11 cellular contexts compared by ENCODE assay signal in the genomic region with DNA sequence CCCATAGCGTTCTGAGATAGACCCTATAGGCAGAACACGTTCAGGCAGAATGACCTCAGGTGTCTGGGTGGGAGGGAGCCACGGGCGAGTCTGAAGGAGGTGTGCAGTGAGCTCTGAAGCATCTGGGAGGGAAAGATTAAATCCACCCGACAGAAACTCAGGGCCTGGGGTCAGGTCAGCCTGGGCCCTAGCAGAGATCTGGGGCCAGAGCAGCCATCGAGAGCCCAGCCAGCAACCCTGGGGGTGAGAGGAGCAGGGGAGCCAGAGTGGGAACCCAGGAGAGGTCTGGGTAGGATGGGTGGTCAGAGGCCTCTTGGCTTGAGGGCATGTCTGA. TPM values are rescaled to one million over a fixed set of nuclear protein-coding genes. Genes with fewer than 3 reads are reported as not detected.
"Had no signal": no experiment of that assay in that cellular context is flagged by ENCODE, and none has a peak within 500 bp of the region (broad histone marks: within the 10 kb centered on the region; RNA-seq: fewer than 3 reads in every experiment).

No MANE protein-coding gene starts in this region.

- H3K27me3 ChIP-seq: pancreas, uterus had no signal

- H3K36me3 Mint-ChIP-seq: activated naive CD8-positive, alpha-beta T cell treated with anti-CD3 and anti-CD28 coated beads, Interleukin-2, amount 10 ng/mL, durations not matched to agents 7 days and 5 days had no signal

- DNase-seq: activated CD4-positive, alpha-beta T cell treated with anti-CD3 and anti-CD28 coated beads, Interleukin-2, amount 50 U/mL, for 48 hours; activated CD4-positive, CD25-positive, alpha-beta regulatory T cell treated with anti-CD3 and anti-CD28 coated beads, Interleukin-2, amount 50 U/mL, for 72 hours; activated naive CD8-positive, alpha-beta T cell treated with anti-CD3 and anti-CD28 coated beads, Interleukin-2, amount 10 ng/mL, durations not matched to agents 7 days and 5 days; erythroblast; left colon; retina; stimulated activated CD4-positive, alpha-beta T cell treated with anti-CD3 and anti-CD28 coated beads, Interleukin-4, amount 100 ng/mL, for 4 hours; stimulated activated naive CD8-positive, alpha-beta T cell treated with anti-CD3 and anti-CD28 coated beads, Interleukin-15, amount 100 ng/mL, for 72 hours; uterus had no signal

- ATAC-seq: left colon; stimulated activated naive CD8-positive, alpha-beta T cell treated with anti-CD3 and anti-CD28 coated beads, Interleukin-15, amount 100 ng/mL, for 72 hours had no signal

- H3K36me3 ChIP-seq: pancreas, uterus had no signal

- FAIRE-seq: pancreas had no signal

- H3K9me3 ChIP-seq: pancreas, uterus had no signal

- H3K27ac ChIP-seq: pancreas had no signal

- H3K4me3 ChIP-seq: pancreas, uterus had no signal

- H3K27ac Mint-ChIP-seq: activated naive CD8-positive, alpha-beta T cell treated with anti-CD3 and anti-CD28 coated beads, Interleukin-2, amount 10 ng/mL, durations not matched to agents 7 days and 5 days had no signal

- H3K9me3 Mint-ChIP-seq: activated naive CD8-positive, alpha-beta T cell treated with anti-CD3 and anti-CD28 coated beads, Interleukin-2, amount 10 ng/mL, durations not matched to agents 7 days and 5 days; stimulated activated naive CD8-positive, alpha-beta T cell treated with anti-CD3 and anti-CD28 coated beads, Interleukin-15, amount 100 ng/mL, for 72 hours had no signal

- H3K4me3 Mint-ChIP-seq: activated naive CD8-positive, alpha-beta T cell treated with anti-CD3 and anti-CD28 coated beads, Interleukin-2, amount 10 ng/mL, durations not matched to agents 7 days and 5 days; stimulated activated naive CD8-positive, alpha-beta T cell treated with anti-CD3 and anti-CD28 coated beads, Interleukin-15, amount 100 ng/mL, for 72 hours had no signal

- H3K27me3 Mint-ChIP-seq: activated naive CD8-positive, alpha-beta T cell treated with anti-CD3 and anti-CD28 coated beads, Interleukin-2, amount 10 ng/mL, durations not matched to agents 7 days and 5 days; stimulated activated naive CD8-positive, alpha-beta T cell treated with anti-CD3 and anti-CD28 coated beads, Interleukin-15, amount 100 ng/mL, for 72 hours had no signal

- H3K4me1 Mint-ChIP-seq: stimulated activated naive CD8-positive, alpha-beta T cell treated with anti-CD3 and anti-CD28 coated beads, Interleukin-15, amount 100 ng/mL, for 72 hours had no signal

RNA-seq across cellular contexts. Expression of a gene that starts 42.8 kb away (rescaled TPM):
- total RNA-seq: activated naive CD8-positive, alpha-beta T cell treated with anti-CD3 and anti-CD28 coated beads, Interleukin-2, amount 10 ng/mL, durations not matched to agents 7 days and 5 days had no signal
- polyA plus RNA-seq: neural cell had no signal
